10 cellular contexts compared by ENCODE assay signal in the genomic region with DNA sequence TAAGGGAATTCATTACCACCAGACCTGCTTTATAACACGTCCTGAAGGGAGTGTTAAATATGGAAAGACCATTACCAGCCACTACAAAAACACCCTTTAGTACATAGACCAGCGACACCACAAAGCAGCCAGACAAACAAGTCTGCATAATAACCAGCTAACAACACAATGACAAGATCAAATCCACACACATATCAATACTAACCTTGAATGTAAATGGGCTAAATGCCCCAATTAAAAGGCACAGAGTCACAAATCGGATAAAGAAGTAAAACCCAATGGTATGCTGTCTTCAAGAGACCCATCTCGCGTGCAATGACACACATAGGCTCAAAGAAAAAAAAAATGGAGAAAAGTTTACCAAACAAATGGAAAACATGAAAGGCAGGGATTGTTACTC. TPM values are rescaled to one million over a fixed set of nuclear protein-coding genes. Genes with fewer than 3 reads are reported as not detected.
"Had no signal": no experiment of that assay in that cellular context is flagged by ENCODE, and none has a peak within 500 bp of the region (broad histone marks: within the 10 kb centered on the region; RNA-seq: fewer than 3 reads in every experiment).

No MANE protein-coding gene starts in this region.

- H3K4me3 ChIP-seq: K562 had no signal

- DNase-seq: IMR-90, KBM-7, KG1 had no signal

- ATAC-seq: HepG2, K562 had no signal

- H3K27ac ChIP-seq: HL-60, KMS-11 had no signal

RNA-seq across cellular contexts. Expression of a gene that starts 36.9 kb away (rescaled TPM):
- total RNA-seq: HepG2, HT-29, HT1080, IMR-90, K562 had no signal
- polyA plus RNA-seq: HepG2, IgD-negative memory B cell, IMR-90, K562 had no signal
